1 cellular context compared by ENCODE assay signal in the genomic region with DNA sequence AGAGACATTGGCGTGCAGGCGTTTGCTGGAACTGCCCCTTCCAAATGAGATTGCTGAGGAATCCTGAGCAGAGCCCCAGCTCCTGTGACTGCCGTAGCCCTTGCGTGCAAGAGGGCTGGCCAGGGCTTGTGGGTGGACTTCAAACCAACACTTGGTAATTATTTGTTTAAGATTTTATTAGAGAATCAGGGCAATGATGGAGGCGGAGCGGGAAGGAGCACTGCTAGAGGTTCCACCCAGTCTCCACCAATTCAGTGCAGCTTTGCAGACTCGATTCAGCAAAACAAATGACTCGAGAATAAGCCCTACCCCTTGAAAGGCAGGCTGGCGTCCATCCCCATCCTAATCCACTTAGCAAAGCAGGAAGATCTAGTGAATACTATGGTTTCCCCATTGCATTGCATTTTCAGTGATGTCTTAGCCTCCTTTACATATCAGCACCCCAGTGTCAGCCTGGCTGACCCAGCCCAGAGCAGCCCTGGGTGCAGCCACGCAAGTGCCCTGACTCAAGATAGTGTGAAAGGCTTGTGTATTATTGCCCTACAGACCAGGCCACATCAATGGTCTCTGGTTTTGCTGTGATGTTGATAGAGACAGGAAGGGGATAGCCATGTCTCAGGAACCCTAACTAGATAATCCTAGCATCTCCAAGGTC.
TF ChIP-seq lines count a peak whose summit lies in the region.

No MANE protein-coding gene starts in this region.

TF ChIP-seq in HepG2, 621 proteins besides CTCF, POLR2A, EP300 and RAD21:
- TF ChIP-seq CCAR2 (optimal IDR thresholded peaks at IDR 0.05; ENCODE audit: low read depth, low read length): no peak
- TF ChIP-seq, protein P1, sequence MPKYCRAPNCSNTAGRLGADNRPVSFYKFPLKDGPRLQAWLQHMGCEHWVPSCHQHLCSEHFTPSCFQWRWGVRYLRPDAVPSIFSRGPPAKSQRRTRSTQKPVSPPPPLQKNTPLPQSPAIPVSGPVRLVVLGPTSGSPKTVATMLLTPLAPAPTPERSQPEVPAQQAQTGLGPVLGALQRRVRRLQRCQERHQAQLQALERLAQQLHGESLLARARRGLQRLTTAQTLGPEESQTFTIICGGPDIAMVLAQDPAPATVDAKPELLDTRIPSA (CRISPR knock-in tag; IDR thresholded peaks at IDR 0.05; ENCODE audit: borderline replicate concordance): no peak
- no peak for TF ChIP-seq SALL1 (CRISPR knock-in tag; IDR thresholded peaks at IDR 0.05)
- TF ChIP-seq ZMAT3 (CRISPR knock-in tag; conservative IDR thresholded peaks at IDR 0.05): no peak
- no peak for TF ChIP-seq CCDC6 (CRISPR knock-in tag; IDR thresholded peaks at IDR 0.05)
- TF ChIP-seq ZNF430 (CRISPR knock-in tag; IDR thresholded peaks at IDR 0.05): no peak
- no peak for TF ChIP-seq ZNF589 (CRISPR knock-in tag; conservative IDR thresholded peaks at IDR 0.05)
- no peak for TF ChIP-seq LRRFIP1 (CRISPR knock-in tag; conservative IDR thresholded peaks at IDR 0.05)
- no peak for TF ChIP-seq ZSCAN30 (CRISPR knock-in tag; IDR thresholded peaks at IDR 0.05)
- TF ChIP-seq RCOR2 (CRISPR knock-in tag; IDR thresholded peaks at IDR 0.05): no peak
- TF ChIP-seq DNMT3B (CRISPR knock-in tag; conservative IDR thresholded peaks at IDR 0.05): no peak
